ENCODE assay signal across 19 cellular contexts in the genomic region with DNA sequence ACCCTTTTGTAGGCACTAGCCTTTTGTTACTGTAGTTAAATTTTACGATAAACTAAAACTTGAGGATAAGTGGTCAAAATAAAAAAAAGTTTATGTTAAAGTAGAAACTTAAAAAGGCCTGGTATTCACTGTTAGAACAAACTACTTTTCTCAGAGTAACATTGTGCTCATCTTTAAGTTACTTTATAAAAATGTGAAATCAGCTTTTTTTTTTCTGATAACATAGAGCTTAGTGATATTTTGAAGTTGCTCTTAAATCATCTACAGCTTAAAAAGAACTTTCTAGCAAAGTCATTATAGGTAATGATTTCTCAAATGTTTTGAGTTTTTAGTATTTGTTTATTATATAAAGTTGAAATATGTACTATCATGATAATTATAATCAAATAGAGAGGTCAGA.
DNase-seq lines count a peak whose midpoint lies in the region; ATAC-seq, FAIRE-seq and TF ChIP-seq lines count a peak whose summit lies in the region.
"Had no signal": no experiment of that assay in that cellular context is flagged by ENCODE, and none has a peak within 500 bp of the region (broad histone marks: within the 10 kb centered on the region; RNA-seq: fewer than 3 reads in every experiment).

No MANE protein-coding gene starts in this region.

- no peaks in the 10 kb centered on the region for H3K27me3 Mint-ChIP-seq in natural killer cell treated with Interleukin-12 subunit alpha and Interleukin-12 subunit beta and Interleukin-15 and Interleukin-18, amount 100 ng/mL, for 72 hours
- H3K27me3 Mint-ChIP-seq in stimulated activated memory B cell treated with anti-CD40 and anti-IgM and Interleukin-4, amounts not matched to agents 10 μg/mL and 1 μg/mL and 100 μg/mL, for 72 hours = no peaks in the 10 kb centered on the region
- H3K27me3 Mint-ChIP-seq: CD4-positive, alpha-beta memory T cell had no signal

- H3K36me3 ChIP-seq in HepG2 (replicated peaks in 1 of 2; ENCODE audit: control insufficient read depth in 1 of 2, insufficient read depth in 2 of 2, low read length in 2 of 2) (no peaks in the 10 kb centered on the region), right lobe of liver (no peaks in the 10 kb centered on the region), K562 (ENCODE audit: control insufficient read depth, insufficient read depth, low read length) (no peaks in the 10 kb centered on the region), pancreas (no peaks in the 10 kb centered on the region)

- TF ChIP-seq RAD21 in HepG2 (CRISPR knock-in tag; IDR thresholded peaks at IDR 0.05) = no peak
- no peak for TF ChIP-seq RAD21 in K562 (CRISPR knock-in tag; conservative IDR thresholded peaks at IDR 0.05 in 1 of 2, IDR thresholded peaks at IDR 0.05 in 1 of 2)

- H3K27ac Mint-ChIP-seq in natural killer cell treated with Interleukin-12 subunit alpha and Interleukin-12 subunit beta and Interleukin-15 and Interleukin-18, amount 100 ng/mL, for 72 hours = no peak overlapping the region
- H3K27ac Mint-ChIP-seq in stimulated activated memory B cell treated with anti-CD40 and anti-IgM and Interleukin-4, amounts not matched to agents 10 μg/mL and 1 μg/mL and 100 μg/mL, for 72 hours = no peak overlapping the region
- H3K27ac Mint-ChIP-seq: CD4-positive, alpha-beta memory T cell; GM23338; H9 had no signal

- CTCF ChIA-PET in HepG2 (lab: Yijun Ruan, JAX; ENCODE audit: low intra/inter-chr PET ratio, low total read pairs) (no interaction called here), K562 (lab: Yijun Ruan, JAX; ENCODE audit: low intra/inter-chr PET ratio) (no interaction called here)

- H3K79me2 ChIP-seq in HepG2 (ENCODE audit: insufficient read depth, low read length) (no peaks in the 10 kb centered on the region), K562 (ENCODE audit: control insufficient read depth, insufficient read depth, low read length) (no peaks in the 10 kb centered on the region)

- H2AFZ ChIP-seq in HepG2 (ENCODE audit: low read length) (no peak overlapping the region), K562 (ENCODE audit: low read depth, low read length) (no peak overlapping the region)
- H2AFZ ChIP-seq: GM23338 had no signal

- H4K20me1 ChIP-seq in HepG2 (ENCODE audit: insufficient read depth, low read length) (no peaks in the 10 kb centered on the region), K562 (replicated peaks; ENCODE audit: control insufficient read depth, insufficient read depth, low read length) (no peaks in the 10 kb centered on the region)

- H3K27ac ChIP-seq in HepG2 (ENCODE audit: extremely low read length, insufficient read depth, low read length) (no peak overlapping the region), right lobe of liver (no peak overlapping the region), K562 (ENCODE audit: extremely low read depth, low read depth, low read length) (no peak overlapping the region), pancreas (no peak overlapping the region)
- H3K27ac ChIP-seq: 22Rv1 had no signal

- TF ChIP-seq POLR2A in HepG2 (IDR thresholded peaks at IDR 0.05; ENCODE audit: insufficient read depth in 1 of 2, low read depth in 2 of 2, low read length in 2 of 2) = no peak
- no peak for TF ChIP-seq POLR2A in right lobe of liver (IDR thresholded peaks at IDR 0.05)
- TF ChIP-seq POLR2A in K562 (conservative IDR thresholded peaks at IDR 0.05) = no peak

- H3K9me1 ChIP-seq in K562 (ENCODE audit: control insufficient read depth, insufficient read depth, low read length) = no peaks in the 10 kb centered on the region

- ATAC-seq in HepG2 (no peak), right lobe of liver (no peak), K562 (no peak), pancreas (no peak), HG02610 (IDR thresholded peaks at IDR 0.05; ENCODE audit: unreplicated experiment) (no peak)
- no peak for ATAC-seq in natural killer cell treated with Interleukin-12 subunit alpha and Interleukin-12 subunit beta and Interleukin-15 and Interleukin-18, amount 100 ng/mL, for 72 hours
- ATAC-seq in stimulated activated memory B cell treated with anti-CD40 and anti-IgM and Interleukin-4, amounts not matched to agents 10 μg/mL and 1 μg/mL and 100 μg/mL, for 72 hours = no peak
- ATAC-seq: GM12878, GM23338, HCT116 had no signal

- in situ Hi-C loops in HepG2 (cut with HindIII; ENCODE audit: extremely low pct_ligation_motif_present, low pct_unique_long_range_greater_than_20kb) (no loop called here), K562 (cut with MboI) (loop anchor here (10.0 kb wide), 1 partner anchor 458 kb away; a partner anchor contains a TSS)

- TF ChIP-seq EP300 in HepG2 (IDR thresholded peaks at IDR 0.05; ENCODE audit: low read depth in 2 of 2, low read length in 2 of 2) (no peak), HepG2 (CRISPR knock-in tag; IDR thresholded peaks at IDR 0.05; ENCODE audit: borderline replicate concordance) (no peak), K562 (IDR thresholded peaks at IDR 0.05; ENCODE audit: low read length) (no peak)

- H3K4me1 Mint-ChIP-seq in natural killer cell treated with Interleukin-12 subunit alpha and Interleukin-12 subunit beta and Interleukin-15 and Interleukin-18, amount 100 ng/mL, for 72 hours (ENCODE audit: low read depth in 2 of 2) = no peaks in the 10 kb centered on the region
- H3K4me1 Mint-ChIP-seq in stimulated activated memory B cell treated with anti-CD40 and anti-IgM and Interleukin-4, amounts not matched to agents 10 μg/mL and 1 μg/mL and 100 μg/mL, for 72 hours = no peaks in the 10 kb centered on the region
- H3K4me1 Mint-ChIP-seq: CD4-positive, alpha-beta memory T cell; GM23338; H9 had no signal

- WGBS in HepG2 (ENCODE audit: low lambda C conversion rate) = 97% methylated on average over 1 of the region's 1 CpG
- WGBS in right lobe of liver (ENCODE audit: insufficient coverage, low coverage, low lambda C conversion rate, missing lambda C conversion rate) = 100% methylated on average over 1 of the region's 1 CpG
- 77% methylated on average over 1 of the region's 1 CpG for WGBS in K562 (ENCODE audit: insufficient coverage, low coverage, missing lambda C conversion rate)
- 99 to 100% methylated on average over 1 of the region's 1 CpG for WGBS in pancreas, 2 donors

- POLR2A ChIA-PET in HepG2 (lab: Yijun Ruan, JAX) (no interaction called here), K562 (lab: Yijun Ruan, JAX) (no interaction called here)

- intact Hi-C loops in HepG2 (cut with micrococcal nuclease; ENCODE audit: unreplicated experiment) = no loop called here
- intact Hi-C loops in right lobe of liver (cut with DNase I) = no loop called here
- intact Hi-C loops in K562 (cut with micrococcal nuclease) = no loop called here
- intact Hi-C loops in pancreas (cut with DNase I) = loop anchor here in 1 of 3 donors (10.0 kb wide), 1 partner anchor 468 kb away; no protein-coding TSS in a partner anchor

- no peak overlapping the region for H3K4me3 Mint-ChIP-seq in natural killer cell treated with Interleukin-12 subunit alpha and Interleukin-12 subunit beta and Interleukin-15 and Interleukin-18, amount 100 ng/mL, for 72 hours
- H3K4me3 Mint-ChIP-seq in stimulated activated memory B cell treated with anti-CD40 and anti-IgM and Interleukin-4, amounts not matched to agents 10 μg/mL and 1 μg/mL and 100 μg/mL, for 72 hours = no peak overlapping the region
- H3K4me3 Mint-ChIP-seq: CD4-positive, alpha-beta memory T cell; GM23338; H9 had no signal

- H3K4me2 ChIP-seq in HepG2 (ENCODE audit: low read depth, low read length) = no peak overlapping the region
- H3K4me2 ChIP-seq in K562 (ENCODE audit: insufficient read depth, low read length) = no peak overlapping the region
- H3K4me2 ChIP-seq: GM23338 had no signal

- H3K4me3 ChIP-seq in HepG2 (replicated peaks in 1 of 3; ENCODE audit: insufficient read depth in 1 of 3, low read depth in 2 of 3, low read length in 3 of 3) = no peak overlapping the region
- no peak overlapping the region for H3K4me3 ChIP-seq in right lobe of liver
- H3K4me3 ChIP-seq in K562 = no peak overlapping the region
- H3K4me3 ChIP-seq in pancreas = no peak overlapping the region
- H3K4me3 ChIP-seq: GM12878, GM23338 had no signal

- no peaks in the 10 kb centered on the region for H3K36me3 Mint-ChIP-seq in natural killer cell treated with Interleukin-12 subunit alpha and Interleukin-12 subunit beta and Interleukin-15 and Interleukin-18, amount 100 ng/mL, for 72 hours
- H3K36me3 Mint-ChIP-seq in stimulated activated memory B cell treated with anti-CD40 and anti-IgM and Interleukin-4, amounts not matched to agents 10 μg/mL and 1 μg/mL and 100 μg/mL, for 72 hours = peaks cover 17% of the 10 kb centered on the region

- DNase-seq in HepG2 (ENCODE audit: low spot score) (no peak), right lobe of liver (no peak), K562 (ENCODE audit: extremely low read depth in 1 of 4, low spot score in 3 of 4) (no peak), pancreas (no peak)
- no peak for DNase-seq in natural killer cell treated with Interleukin-12 subunit alpha and Interleukin-12 subunit beta and Interleukin-15 and Interleukin-18, amount 100 ng/mL, for 72 hours (ENCODE audit: low spot score)
- DNase-seq: C1 segment of cervical spinal cord; Caco-2; CD4-positive, alpha-beta memory T cell; DMS153; DND-41; GDM1; H9 had no signal

- no peaks in the 10 kb centered on the region for H3K9me3 ChIP-seq in HepG2 (ENCODE audit: low read length)
- H3K9me3 ChIP-seq in right lobe of liver = no peaks in the 10 kb centered on the region
- no peaks in the 10 kb centered on the region for H3K9me3 ChIP-seq in K562 (replicated peaks; ENCODE audit: control insufficient read depth, insufficient read depth, low read depth, low read length)
- H3K9me3 ChIP-seq in pancreas = no peaks in the 10 kb centered on the region
- H3K9me3 ChIP-seq: Caco-2 had no signal

- no peak for TF ChIP-seq CTCF in HepG2 (CRISPR knock-in tag; IDR thresholded peaks at IDR 0.05)
- TF ChIP-seq CTCF in right lobe of liver (IDR thresholded peaks at IDR 0.05) = no peak
- TF ChIP-seq CTCF in K562 (IDR thresholded peaks at IDR 0.05 in 2 of 3, conservative IDR thresholded peaks at IDR 0.05 in 1 of 3; ENCODE audit: insufficient read depth in 2 of 3, low read depth in 1 of 3, low read length in 3 of 3) = no peak
- TF ChIP-seq CTCF in pancreas (IDR thresholded peaks at IDR 0.05) = no peak

- H3K9me3 Mint-ChIP-seq in natural killer cell treated with Interleukin-12 subunit alpha and Interleukin-12 subunit beta and Interleukin-15 and Interleukin-18, amount 100 ng/mL, for 72 hours = no peaks in the 10 kb centered on the region
- no peaks in the 10 kb centered on the region for H3K9me3 Mint-ChIP-seq in stimulated activated memory B cell treated with anti-CD40 and anti-IgM and Interleukin-4, amounts not matched to agents 10 μg/mL and 1 μg/mL and 100 μg/mL, for 72 hours
- H3K9me3 Mint-ChIP-seq: GM23338, H9 had no signal

- H3K27me3 ChIP-seq in HepG2 (ENCODE audit: control insufficient read depth in 1 of 2, insufficient read depth in 2 of 2, low read length in 2 of 2) (no peaks in the 10 kb centered on the region), right lobe of liver (no peaks in the 10 kb centered on the region), K562 (ENCODE audit: control insufficient read depth in 2 of 2, insufficient read depth in 2 of 2, low read length in 2 of 2) (no peaks in the 10 kb centered on the region), pancreas (no peaks in the 10 kb centered on the region)

- H3K4me1 ChIP-seq in HepG2 (ENCODE audit: insufficient read depth, low read length) (no peaks in the 10 kb centered on the region), right lobe of liver (no peaks in the 10 kb centered on the region), K562 (replicated peaks in 1 of 2; ENCODE audit: control insufficient read depth in 2 of 2, insufficient read depth in 2 of 2, low read length in 2 of 2) (no peaks in the 10 kb centered on the region), pancreas (no peaks in the 10 kb centered on the region)
- H3K4me1 ChIP-seq: Caco-2 had no signal

- no TSS peak for BruUV-seq in HepG2 (replicated peaks; lab: Mats Ljungman, UMichigan)
- BruUV-seq in K562 (replicated peaks; lab: Mats Ljungman, UMichigan) = no TSS peak

- H3K9ac ChIP-seq in HepG2 (ENCODE audit: insufficient read depth, low read depth, low read length) (no peak overlapping the region), K562 (ENCODE audit: insufficient read depth in 1 of 2, low read depth in 2 of 2, low read length in 2 of 2) (no peak overlapping the region)

- no peak for FAIRE-seq in HepG2 (lab: Jason Lieb, UNC)
- FAIRE-seq in K562 (lab: Jason Lieb, UNC) = no peak
- peak; percentile 9 for FAIRE-seq in pancreas (lab: Jason Lieb, UNC)
- FAIRE-seq: GM12878, GM19239 had no signal
